ENCODE assay signal across 23 cellular contexts in genomic region chr1:240178366-240178765, GRCh38.
A peak's percentile ranks its signal among the peaks of the same experiment; 100 is the strongest.
DNase-seq lines count a peak whose midpoint lies in the region; ATAC-seq and TF ChIP-seq lines count a peak whose summit lies in the region.
"Had no signal": no experiment of that assay in that cellular context is flagged by ENCODE, and none has a peak within 500 bp of the region (broad histone marks: within the 10 kb centered on the region; RNA-seq: fewer than 3 reads in every experiment).

No MANE protein-coding gene starts in this region.

- H3K36me3 ChIP-seq in GM23338 (ENCODE audit: insufficient read depth) (no peaks in the 10 kb centered on the region), transverse colon (no peaks in the 10 kb centered on the region)

- DNase-seq in AG10803 (ENCODE audit: low read depth): peak; percentile 23
- DNase-seq in GM23338 (ENCODE audit: low spot score): no peak
- peak; percentile 19 for DNase-seq in cerebellar cortex (ENCODE audit: low spot score)
- peak; percentile 22 for DNase-seq in myocyte (ENCODE audit: low read depth)
- DNase-seq in transverse colon: no peak
- no peak for DNase-seq in activated T-cell treated with anti-CD3 and anti-CD28 coated beads, Interleukin-2, amount 50 U/mL, for 24 hours
- DNase-seq: ACHN; Calu3; CD8-positive, alpha-beta T cell; DMS153; H9; NCI-H1048; NCI-H1417 treated with DMSO at 0.1 percent for 48 hours; NCI-H187; NCI-H446; NCI-H526 treated with DMSO at 0.1 percent for 48 hours; PC-9; RPMI8226; SHP77 had no signal

- TF ChIP-seq POLR2A in transverse colon (IDR thresholded peaks at IDR 0.05): no peak

- H3K36me3 Mint-ChIP-seq in GM23338 (ENCODE audit: low read depth): no peaks in the 10 kb centered on the region; the same call in 2 of the 3 replicates
- no peaks in the 10 kb centered on the region for H3K36me3 Mint-ChIP-seq in activated T-cell treated with anti-CD3 and anti-CD28 coated beads, Interleukin-2, amount 50 U/mL, for 24 hours (ENCODE audit: low read depth)
- H3K36me3 Mint-ChIP-seq: CD8-positive, alpha-beta T cell; IgD-negative memory B cell had no signal

- no peak for TF ChIP-seq CTCF in AG10803 (conservative IDR thresholded peaks at IDR 0.05; ENCODE audit: low read length)
- TF ChIP-seq CTCF in GM23338 (conservative IDR thresholded peaks at IDR 0.05; ENCODE audit: low read depth in 2 of 2): no peak
- no peak for TF ChIP-seq CTCF in transverse colon (IDR thresholded peaks at IDR 0.05)

- H3K4me3 Mint-ChIP-seq in GM23338: no peak overlapping the region
- no peak overlapping the region for H3K4me3 Mint-ChIP-seq in activated T-cell treated with anti-CD3 and anti-CD28 coated beads, Interleukin-2, amount 50 U/mL, for 24 hours
- H3K4me3 Mint-ChIP-seq: CD8-positive, alpha-beta T cell; H9; IgD-negative memory B cell had no signal

- H3K79me2 ChIP-seq in GM23338 (replicated peaks; ENCODE audit: insufficient read depth): no peaks in the 10 kb centered on the region

- H3K27ac ChIP-seq in GM23338 (ENCODE audit: low read depth) (no peak overlapping the region), transverse colon (no peak overlapping the region)
- H3K27ac ChIP-seq: 22Rv1, PC-9 had no signal

- H3K9me3 Mint-ChIP-seq in GM23338: no peaks in the 10 kb centered on the region
- no peaks in the 10 kb centered on the region for H3K9me3 Mint-ChIP-seq in activated T-cell treated with anti-CD3 and anti-CD28 coated beads, Interleukin-2, amount 50 U/mL, for 24 hours
- H3K9me3 Mint-ChIP-seq: H9 had no signal

- 81 to 90% methylated on average over 2 to 5 of the region's 5 CpGs for WGBS in transverse colon (ENCODE audit: low coverage in 1 of 2), 2 donors

- no peak overlapping the region for H3K4me2 ChIP-seq in GM23338
- H3K4me2 ChIP-seq: PC-9 had no signal

- intact Hi-C loops in transverse colon (cut with DNase I; ENCODE audit: low total_unique reads): no loop called here

- H3K27me3 ChIP-seq in GM23338 (ENCODE audit: insufficient read depth): no peaks in the 10 kb centered on the region
- no peaks in the 10 kb centered on the region for H3K27me3 ChIP-seq in transverse colon

- no peaks in the 10 kb centered on the region for H3K9me2 ChIP-seq in GM23338 (ENCODE audit: insufficient read depth)

- H3K27me3 Mint-ChIP-seq in GM23338 (ENCODE audit: insufficient read depth, low read depth, poor library complexity): peaks cover 1% of the 10 kb centered on the region
- H3K27me3 Mint-ChIP-seq in activated T-cell treated with anti-CD3 and anti-CD28 coated beads, Interleukin-2, amount 50 U/mL, for 24 hours: no peaks in the 10 kb centered on the region
- H3K27me3 Mint-ChIP-seq: IgD-negative memory B cell had no signal

- no peaks in the 10 kb centered on the region for H3F3A ChIP-seq in GM23338 (replicated peaks; ENCODE audit: low read depth)

- H3K9me3 ChIP-seq in transverse colon: no peaks in the 10 kb centered on the region

- H3K4me1 ChIP-seq in GM23338 (ENCODE audit: insufficient read depth) (no peaks in the 10 kb centered on the region), transverse colon (no peaks in the 10 kb centered on the region)

- H4K20me1 ChIP-seq in GM23338 (replicated peaks; ENCODE audit: insufficient read depth): no peaks in the 10 kb centered on the region

- H3K4me1 Mint-ChIP-seq in GM23338: peaks cover 2% of the 10 kb centered on the region; the same call in 1 of the 3 replicates
- H3K4me1 Mint-ChIP-seq in activated T-cell treated with anti-CD3 and anti-CD28 coated beads, Interleukin-2, amount 50 U/mL, for 24 hours (ENCODE audit: low read depth): no peaks in the 10 kb centered on the region

- no peak overlapping the region for H3K4me3 ChIP-seq in AG10803 (ENCODE audit: low read length)
- H3K4me3 ChIP-seq in GM23338: no peak overlapping the region
- no peak overlapping the region for H3K4me3 ChIP-seq in transverse colon
- H3K4me3 ChIP-seq: PC-9 had no signal

- in situ Hi-C loops in transverse colon (cut with MboI; ENCODE audit: low pct_ligation_motif_present in 1 of 4, low pct_unique_long_range_greater_than_20kb in 1 of 4, low sequenced_read_pairs in 3 of 4): loop anchor here in 3 of 4 donors (25.0 kb wide), 2 partner anchors 434 to 509 kb away; partner anchors contain the start of gene GREM2 (in 1 of the 3)

- ATAC-seq in GM23338 (no peak), GM19324 (IDR thresholded peaks at IDR 0.05; ENCODE audit: low FRiP score, unreplicated experiment) (no peak), GM18868 (IDR thresholded peaks at IDR 0.05; ENCODE audit: unreplicated experiment) (no peak)
- ATAC-seq: CD8-positive, alpha-beta T cell had no signal

- TF ChIP-seq EP300 in transverse colon (IDR thresholded peaks at IDR 0.05; ENCODE audit: low read depth): no peak

- no peak overlapping the region for H2AFZ ChIP-seq in GM23338
- H2AFZ ChIP-seq: PC-9 had no signal

- H3K27ac Mint-ChIP-seq in GM23338: peak overlapping the region; percentile 51; the same call in 1 of the 2 replicates
- no peak overlapping the region for H3K27ac Mint-ChIP-seq in activated T-cell treated with anti-CD3 and anti-CD28 coated beads, Interleukin-2, amount 50 U/mL, for 24 hours
- H3K27ac Mint-ChIP-seq: CD8-positive, alpha-beta T cell had no signal

TF ChIP-seq in GM23338, 12 proteins besides CTCF, POLR2A, EP300 and RAD21 (continues in another document):
- TF ChIP-seq ZNF331 (CRISPR knock-in tag; IDR thresholded peaks at IDR 0.05; ENCODE audit: low read depth): no peak
- no peak for TF ChIP-seq JUNB (IDR thresholded peaks at IDR 0.05; ENCODE audit: unreplicated experiment)
- no peak for TF ChIP-seq STAT1 (IDR thresholded peaks at IDR 0.05; ENCODE audit: unreplicated experiment)
- no peak for TF ChIP-seq CREB1 (CRISPR knock-in tag; IDR thresholded peaks at IDR 0.05; ENCODE audit: low read depth)
- no peak for TF ChIP-seq EZH2 (IDR thresholded peaks at IDR 0.05; ENCODE audit: low read depth, unreplicated experiment)
- no peak for TF ChIP-seq POLR2AphosphoS5 (IDR thresholded peaks at IDR 0.05; ENCODE audit: low read depth)
- TF ChIP-seq ZNF462 (CRISPR knock-in tag; IDR thresholded peaks at IDR 0.05): no peak

Comparison
In these comparisons a context has a peak if more than half of its experiments do, and no peak if none do; other contexts are left out.
1. DNase-seq: peak in AG10803 (single experiment), cerebellar cortex (single experiment) and myocyte (single experiment); none in GM23338 (single experiment), transverse colon (single experiment) and activated T-cell treated with anti-CD3 and anti-CD28 coated beads, Interleukin-2, amount 50 U/mL, for 24 hours (single experiment).